1 cellular context compared by ENCODE assay signal in genomic region chr4:177441061-177441802, GRCh38.
TF ChIP-seq lines count a peak whose summit lies in the region.

No MANE protein-coding gene starts in this region.

TF ChIP-seq in K562, 482 proteins besides CTCF, POLR2A, EP300 and RAD21 (continued from another document and continues in another):
- TF ChIP-seq ATF3 (IDR thresholded peaks at IDR 0.05) = peak; percentile 87
- TF ChIP-seq ATF3 (CRISPR knock-in tag; conservative IDR thresholded peaks at IDR 0.05) = no peak
- no peak for TF ChIP-seq CLOCK (CRISPR knock-in tag; IDR thresholded peaks at IDR 0.05; ENCODE audit: borderline replicate concordance)
- TF ChIP-seq MAZ (CRISPR knock-in tag; conservative IDR thresholded peaks at IDR 0.05 in 1 of 2, IDR thresholded peaks at IDR 0.05 in 1 of 2) = 0 out of 4 replicates have a peak, but pooled peaks of 1 of the 2 experiments have one; percentile 26
- TF ChIP-seq PRMT5 (CRISPR knock-in tag; IDR thresholded peaks at IDR 0.05) = no peak
- TF ChIP-seq RERE (CRISPR knock-in tag; IDR thresholded peaks at IDR 0.05; ENCODE audit: borderline replicate concordance) = no peak
- no peak for TF ChIP-seq HMG20A (CRISPR knock-in tag; conservative IDR thresholded peaks at IDR 0.05)
- no peak for TF ChIP-seq FOXK1 (CRISPR knock-in tag; IDR thresholded peaks at IDR 0.05; ENCODE audit: borderline replicate concordance)
- peak; percentile 9; the same call in 1 of the 2 replicates for TF ChIP-seq HCFC1 (IDR thresholded peaks at IDR 0.05; ENCODE audit: low read depth, low read length)
- no peak for TF ChIP-seq MCM2 (IDR thresholded peaks at IDR 0.05; ENCODE audit: low read depth)
- TF ChIP-seq ZNF311 (CRISPR knock-in tag; IDR thresholded peaks at IDR 0.05) = no peak
- no peak for TF ChIP-seq ZNF253 (CRISPR knock-in tag; conservative IDR thresholded peaks at IDR 0.05)
- TF ChIP-seq ZBTB7A (IDR thresholded peaks at IDR 0.05; ENCODE audit: borderline replicate concordance, control insufficient read depth, low read depth, low read length) = 0 out of 2 replicates have a peak, but pooled peaks have one; percentile 21
- no peak for TF ChIP-seq PCBP1 (IDR thresholded peaks at IDR 0.05; ENCODE audit: low read depth, low read length, poor library complexity, severe bottlenecking)
- peak; percentile 37 for TF ChIP-seq HNRNPLL (IDR thresholded peaks at IDR 0.05; ENCODE audit: low read depth, low read length, poor library complexity, severe bottlenecking)
- no peak for TF ChIP-seq IRF2 (CRISPR knock-in tag; IDR thresholded peaks at IDR 0.05)
- TF ChIP-seq ZNF655 (CRISPR knock-in tag; IDR thresholded peaks at IDR 0.05) = no peak
- peak in 1 of 2 experiments; percentile 36; a peak in 1 of 4 replicates for TF ChIP-seq FOXK2 (conservative IDR thresholded peaks at IDR 0.05 in 1 of 2, IDR thresholded peaks at IDR 0.05 in 1 of 2; ENCODE audit: low read depth in 2 of 2)
- no peak for TF ChIP-seq TSHZ1 (CRISPR knock-in tag; IDR thresholded peaks at IDR 0.05)
- no peak for TF ChIP-seq GTF2B (IDR thresholded peaks at IDR 0.05; ENCODE audit: extremely low read depth, insufficient read length)
- no peak for TF ChIP-seq SMAD2 (IDR thresholded peaks at IDR 0.05; ENCODE audit: low read depth, low read length)
- no peak for TF ChIP-seq KAT2B (IDR thresholded peaks at IDR 0.05; ENCODE audit: low read depth, low read length)
- TF ChIP-seq EGR1 (conservative IDR thresholded peaks at IDR 0.05) = no peak
- TF ChIP-seq ZNF3 (CRISPR knock-in tag; IDR thresholded peaks at IDR 0.05) = no peak
- no peak for TF ChIP-seq E2F6 (IDR thresholded peaks at IDR 0.05; ENCODE audit: borderline replicate concordance in 1 of 2, extremely low read depth in 1 of 2, insufficient read depth in 1 of 2, insufficient read length in 1 of 2, low read depth in 1 of 2, low read length in 1 of 2, poor library complexity in 1 of 2, severe bottlenecking in 1 of 2)
- TF ChIP-seq HMGXB4 (CRISPR knock-in tag; IDR thresholded peaks at IDR 0.05) = no peak; the same call in 1 of the 2 replicates
- TF ChIP-seq RNF2 (IDR thresholded peaks at IDR 0.05) = no peak
- TF ChIP-seq MTA3 (IDR thresholded peaks at IDR 0.05; ENCODE audit: borderline replicate concordance) = no peak
- TF ChIP-seq ZBTB26 (CRISPR knock-in tag; IDR thresholded peaks at IDR 0.05) = no peak
- TF ChIP-seq MAFG (tag; conservative IDR thresholded peaks at IDR 0.05) = no peak
- TF ChIP-seq MITF (IDR thresholded peaks at IDR 0.05) = no peak
- TF ChIP-seq ZSCAN32 (CRISPR knock-in tag; IDR thresholded peaks at IDR 0.05) = peak; percentile 80
- TF ChIP-seq ZNF511 (CRISPR knock-in tag; IDR thresholded peaks at IDR 0.05) = no peak
- TF ChIP-seq SMC3 (conservative IDR thresholded peaks at IDR 0.05; ENCODE audit: insufficient read depth, low read depth, low read length) = no peak
- TF ChIP-seq TEAD2 (tag; IDR thresholded peaks at IDR 0.05) = no peak
- no peak for TF ChIP-seq PPARD (CRISPR knock-in tag; IDR thresholded peaks at IDR 0.05)
- no peak for TF ChIP-seq ETS2 (tag; IDR thresholded peaks at IDR 0.05; ENCODE audit: borderline replicate concordance, poor library complexity, severe bottlenecking)
